Comparison of ENCODE assay signal across 4 cellular contexts in genomic region chr13:112029143-112029542, GRCh38. TPM values are rescaled to one million over a fixed set of nuclear protein-coding genes. Genes with fewer than 3 reads are reported as not detected.
"Had no signal": no experiment of that assay in that cellular context is flagged by ENCODE, and none has a peak within 500 bp of the region (broad histone marks: within the 10 kb centered on the region; RNA-seq: fewer than 3 reads in every experiment).

No MANE protein-coding gene starts in this region.

- ATAC-seq: GM12878 had no signal

- H3K4me3 ChIP-seq: GM12878 had no signal

- DNase-seq: GDM1, GF-D8 had no signal

RNA-seq across cellular contexts. Expression of gene SOX1, which starts 37.8 kb away (rescaled TPM):
- total RNA-seq: G401, GM12878 had no signal
- polyA plus RNA-seq: GM12878 had no signal
